ENCODE assay signal across 14 cellular contexts in the genomic region with DNA sequence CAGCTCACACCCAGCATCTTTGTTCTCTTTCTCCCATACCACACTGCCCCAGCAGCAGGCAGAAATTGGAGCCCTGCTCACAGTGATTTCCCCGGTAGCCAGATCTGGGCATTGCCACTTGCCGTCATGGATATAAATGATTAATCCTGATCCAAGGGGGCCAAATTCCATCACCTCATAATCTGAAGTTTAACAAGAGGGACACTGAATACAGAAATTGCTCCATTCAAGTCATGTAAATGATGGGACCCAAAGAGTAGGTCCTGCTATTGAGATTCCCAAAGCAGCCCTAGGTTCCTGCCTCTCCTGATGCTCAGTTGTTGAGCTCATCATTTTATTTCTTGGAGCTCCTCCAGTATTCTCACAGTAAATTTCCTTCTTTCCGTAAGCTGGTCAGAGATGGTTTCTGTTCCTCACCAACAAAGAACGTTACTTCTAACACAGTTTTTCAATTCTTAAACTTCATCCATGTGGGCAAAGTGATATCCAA. TPM values are rescaled to one million over a fixed set of nuclear protein-coding genes. Genes with fewer than 3 reads are reported as not detected.
A peak's percentile ranks its signal among the peaks of the same experiment; 100 is the strongest.
DNase-seq lines count a peak whose midpoint lies in the region; ATAC-seq and TF ChIP-seq lines count a peak whose summit lies in the region.
"Had no signal": no experiment of that assay in that cellular context is flagged by ENCODE, and none has a peak within 500 bp of the region (broad histone marks: within the 10 kb centered on the region; RNA-seq: fewer than 3 reads in every experiment).

No MANE protein-coding gene starts in this region.

- TF ChIP-seq POLR2A in adrenal gland (IDR thresholded peaks at IDR 0.05): no peak

- TF ChIP-seq CTCF in adrenal gland (IDR thresholded peaks at IDR 0.05): no peak

- 73 to 78% methylated on average over 4 of the region's 4 CpGs for WGBS in GM23248 (ENCODE audit: low coverage in 1 of 2, low lambda C conversion rate in 2 of 2, missing lambda C conversion rate in 2 of 2), 2 experiments
- WGBS in adrenal gland, 4 donors: 44 to 57% (median 50%) methylated on average over 4 of the region's 4 CpGs

- no peak overlapping the region for H2AFZ ChIP-seq in GM23248

- H3F3A ChIP-seq in GM23248 (ENCODE audit: insufficient read depth): peaks cover 16% of the 10 kb centered on the region

- DNase-seq in GM23248: peak; percentile 45
- no peak for DNase-seq in adrenal gland
- peak; percentile 46 for DNase-seq in iris pigment epithelial cell (ENCODE audit: low read depth)
- no peak for DNase-seq in stimulated activated CD4-positive, alpha-beta T cell treated with anti-CD3 and anti-CD28 coated beads, Interleukin-12 subunit alpha, Interleukin-12 subunit beta, amount 100 ng/mL, for 4 hours
- DNase-seq in activated effector memory CD4-positive, alpha-beta T cell treated with anti-CD3 and anti-CD28 coated beads, Interleukin-2, amount 50 U/mL, for 16 hours: no peak
- DNase-seq: amniotic stem cell, NCI-H1436, NCI-H748 treated with DMSO at 0.1 percent for 48 hours, SIG-M5, tibial artery had no signal

- H4K20me1 ChIP-seq in GM23248 (ENCODE audit: insufficient read depth): no peaks in the 10 kb centered on the region

- H3K9me3 ChIP-seq in GM23248 (ENCODE audit: low read depth) (no peaks in the 10 kb centered on the region), adrenal gland (replicated peaks in 1 of 3) (no peaks in the 10 kb centered on the region), skeletal muscle satellite cell (replicated peaks; ENCODE audit: low read length) (no peaks in the 10 kb centered on the region)
- H3K9me3 ChIP-seq: tibial artery had no signal

- intact Hi-C loops in adrenal gland (cut with DNase I): no loop called here

- ATAC-seq in activated CD4-positive, CD25-positive, alpha-beta regulatory T cell treated with anti-CD3 and anti-CD28 coated beads, Interleukin-2, amount 50 U/mL, for 24 hours: no peak
- ATAC-seq: sciatic nerve had no signal

- 0 out of 2 replicates have a peak, but pooled peaks cover 8% of the 10 kb centered on the region for H3K79me2 ChIP-seq in GM23248 (ENCODE audit: insufficient read depth)

- H3K4me2 ChIP-seq in GM23248 (ENCODE audit: unreplicated experiment) (peak overlapping the region; percentile 25), skeletal muscle satellite cell (ENCODE audit: low read length) (peak overlapping the region; percentile 29)

- H3K27ac ChIP-seq in GM23248: 0 out of 2 replicates have a peak overlapping the region, but pooled peaks have one; percentile 6
- H3K27ac ChIP-seq in adrenal gland: peak overlapping the region in 3 of 5 donors; percentile 36 to 70 (median 63)
- H3K27ac ChIP-seq: tibial artery, VCaP had no signal

- H3K9ac ChIP-seq in GM23248 (no peak overlapping the region), skeletal muscle satellite cell (ENCODE audit: low read depth, low read length) (no peak overlapping the region)

- peak overlapping the region; percentile 13; the same call in 1 of the 2 replicates for H3K4me3 ChIP-seq in GM23248
- H3K4me3 ChIP-seq in adrenal gland: no peak overlapping the region
- H3K4me3 ChIP-seq in skeletal muscle satellite cell (ENCODE audit: low read length): peak overlapping the region; percentile 43
- H3K4me3 ChIP-seq: tibial artery had no signal

- H3K4me1 ChIP-seq in GM23248 (ENCODE audit: insufficient read depth) (peaks cover 28% of the 10 kb centered on the region), adrenal gland (replicated peaks in 1 of 2) (peaks cover 7 to 26% of the 10 kb centered on the region in 2 donors), skeletal muscle satellite cell (ENCODE audit: control insufficient read depth, insufficient read depth, low read length) (peaks cover 10% of the 10 kb centered on the region)
- H3K4me1 ChIP-seq: tibial artery had no signal

- in situ Hi-C loops in GM23248 (cut with MboI): no loop called here

- H3K9me2 ChIP-seq in GM23248 (ENCODE audit: insufficient read depth): no peaks in the 10 kb centered on the region

- H3K27me3 ChIP-seq in GM23248 (replicated peaks; ENCODE audit: insufficient read depth) (no peaks in the 10 kb centered on the region), adrenal gland (no peaks in the 10 kb centered on the region), skeletal muscle satellite cell (ENCODE audit: control insufficient read depth, insufficient read depth, low read length) (no peaks in the 10 kb centered on the region)
- H3K27me3 ChIP-seq: tibial artery had no signal

- H3K36me3 ChIP-seq in GM23248 (ENCODE audit: low read depth): no peaks in the 10 kb centered on the region
- no peaks in the 10 kb centered on the region for H3K36me3 ChIP-seq in adrenal gland (replicated peaks in 1 of 2)
- H3K36me3 ChIP-seq in skeletal muscle satellite cell (ENCODE audit: insufficient read depth, low read length): no peaks in the 10 kb centered on the region
- H3K36me3 ChIP-seq: tibial artery had no signal

RNA-seq across cellular contexts. Expression of a gene that starts 11.7 kb away (rescaled TPM):
- total RNA-seq in GM23248 (2014; rRNA removed; shearing (Covaris generic)): 9.1 and 9.2 TPM in 2 replicates
- 3.6 and 5.0 TPM in 2 replicates for polyA plus RNA-seq in GM23248 (2016; fragmentation: Nextera tagmentation; extraction: Ambion mirVana)
- total RNA-seq in adrenal gland: 100 to 1,000 TPM in 1 of 8 donors, 10 to 100 TPM in 7; 53.4 to 144 (median 80.0) TPM
- polyA plus RNA-seq in adrenal gland: 10 to 100 TPM in 2 of 3 donors, 1 to 10 TPM in 1; 5.1 to 23.9 (median 10.4) TPM
- total RNA-seq in skeletal muscle satellite cell (2012; rRNA removed): 10.1 and 11.8 TPM in 2 replicates

Comparison
In these comparisons a context has a peak if more than half of its experiments do, and no peak if none do; other contexts are left out.
1. DNase-seq: peak in GM23248 (single experiment) and iris pigment epithelial cell (single experiment); none in adrenal gland (0 of 7), stimulated activated CD4-positive, alpha-beta T cell treated with anti-CD3 and anti-CD28 coated beads, Interleukin-12 subunit alpha, Interleukin-12 subunit beta, amount 100 ng/mL, for 4 hours (single experiment) and activated effector memory CD4-positive, alpha-beta T cell treated with anti-CD3 and anti-CD28 coated beads, Interleukin-2, amount 50 U/mL, for 16 hours (single experiment).
2. H3K4me3 ChIP-seq: peak in GM23248 (single experiment) and skeletal muscle satellite cell (single experiment); none in adrenal gland (0 of 4).